ENCODE assay signal across 37 cellular contexts in genomic region chr1:114740331-114740730, GRCh38. TPM values are rescaled to one million over a fixed set of nuclear protein-coding genes. Genes with fewer than 3 reads are reported as not detected.
"Had no signal": no experiment of that assay in that cellular context is flagged by ENCODE, and none has a peak within 500 bp of the region (broad histone marks: within the 10 kb centered on the region; RNA-seq: fewer than 3 reads in every experiment).

No MANE protein-coding gene starts in this region.

- H3K27me3 Mint-ChIP-seq: activated CD4-positive, alpha-beta memory T cell treated with anti-CD3 and anti-CD28 coated beads for 36 hours; activated CD4-positive, alpha-beta T cell treated with anti-CD3 and anti-CD28 coated beads, Interleukin-2, amount 10 ng/mL, durations not matched to agents 24 days and 14 days; activated naive CD4-positive, alpha-beta T cell treated with anti-CD3 and anti-CD28 coated beads, Interleukin-2, amount 50 U/mL, for 24 hours; activated T-helper 17 cell treated with anti-CD3 and anti-CD28 coated beads, Interleukin-2, amount 50 U/mL, for 72 hours; brain; naive thymus-derived CD8-positive, alpha-beta T cell had no signal

- H3K4me3 ChIP-seq: ascending aorta, cardiac muscle cell, colonic mucosa, gastroesophageal sphincter, hepatocyte, pancreas, prostate gland, spleen, tibial nerve had no signal

- H3K27me3 ChIP-seq: ascending aorta, cardiac muscle cell, colonic mucosa, dorsolateral prefrontal cortex, gastroesophageal sphincter, hepatocyte, pancreas, spleen, tibial nerve had no signal

- H3K9me3 ChIP-seq: ascending aorta, colonic mucosa, gastroesophageal sphincter, pancreas, prostate gland, spleen, tibial nerve had no signal

- ATAC-seq: activated T-helper 17 cell treated with anti-CD3 and anti-CD28 coated beads, Interleukin-2, amount 50 U/mL, for 72 hours; gastroesophageal sphincter; left cardiac atrium; naive thymus-derived CD8-positive, alpha-beta T cell; pancreas had no signal

- H3K4me3 Mint-ChIP-seq: activated CD4-positive, alpha-beta memory T cell treated with anti-CD3 and anti-CD28 coated beads for 36 hours; activated CD4-positive, alpha-beta T cell treated with anti-CD3 and anti-CD28 coated beads, Interleukin-2, amount 10 ng/mL, durations not matched to agents 24 days and 14 days; activated naive CD4-positive, alpha-beta T cell treated with anti-CD3 and anti-CD28 coated beads, Interleukin-2, amount 50 U/mL, for 24 hours; brain; naive thymus-derived CD8-positive, alpha-beta T cell; neural crest cell; T-helper 1 cell treated with Interleukin-12 subunit alpha and Interleukin-12 subunit beta and Interleukin-4 antibody, amounts not matched to agents 30 μg/mL and 1 μg/mL, for 36 hours had no signal

- H3K27ac Mint-ChIP-seq: activated CD4-positive, alpha-beta memory T cell treated with anti-CD3 and anti-CD28 coated beads for 36 hours; activated CD4-positive, alpha-beta T cell treated with anti-CD3 and anti-CD28 coated beads, Interleukin-2, amount 10 ng/mL, durations not matched to agents 24 days and 14 days; activated naive CD4-positive, alpha-beta T cell treated with anti-CD3 and anti-CD28 coated beads, Interleukin-2, amount 50 U/mL, for 24 hours; brain; T-helper 1 cell treated with Interleukin-12 subunit alpha and Interleukin-12 subunit beta and Interleukin-4 antibody, amounts not matched to agents 30 μg/mL and 1 μg/mL, for 36 hours had no signal

- DNase-seq: activated CD4-positive, alpha-beta memory T cell treated with anti-CD3 and anti-CD28 coated beads for 36 hours; activated CD4-positive, alpha-beta T cell treated with anti-CD3 and anti-CD28 coated beads, Interleukin-2, amount 10 ng/mL, durations not matched to agents 24 days and 14 days; activated CD4-positive, CD25-positive, alpha-beta regulatory T cell treated with anti-CD3 and anti-CD28 coated beads, Interleukin-2, amount 50 U/mL, for 72 hours; activated CD8-positive, alpha-beta memory T cell treated with anti-CD3 and anti-CD28 coated beads, Interleukin-2, amount 50 U/mL, for 4 hours; activated gamma-delta T cell treated with Interleukin-2 at 50 U/mL for 16 hours; activated T-cell treated with anti-CD3 and anti-CD28 coated beads, Interleukin-2, amount 50 U/mL, for 1 hour; cerebellar nuclear complex; colonic mucosa; dorsolateral prefrontal cortex; effector memory CD4-positive, alpha-beta T cell; erythroblast; islet precursor cell; left cardiac atrium; mammary epithelial cell; naive thymus-derived CD8-positive, alpha-beta T cell; nucleus accumbens; pancreas; spleen; stimulated activated naive CD4-positive, alpha-beta T cell treated with Interleukin-2 at 50 U/mL for 16 hours; SW 1271; T1000; WERI-Rb-1 had no signal

- H3K36me3 ChIP-seq: prostate gland had no signal

- H3K27ac ChIP-seq: ascending aorta, cardiac muscle cell, colonic mucosa, dorsolateral prefrontal cortex, gastroesophageal sphincter, hepatocyte, pancreas, prostate gland, spleen, tibial nerve, WERI-Rb-1 had no signal

- H3K4me1 Mint-ChIP-seq: neural crest cell had no signal

- H3K4me1 ChIP-seq: ascending aorta, colonic mucosa, prostate gland had no signal

- H3K9me3 Mint-ChIP-seq: activated CD4-positive, alpha-beta memory T cell treated with anti-CD3 and anti-CD28 coated beads for 36 hours; activated CD4-positive, alpha-beta T cell treated with anti-CD3 and anti-CD28 coated beads, Interleukin-2, amount 10 ng/mL, durations not matched to agents 24 days and 14 days; activated naive CD4-positive, alpha-beta T cell treated with anti-CD3 and anti-CD28 coated beads, Interleukin-2, amount 50 U/mL, for 24 hours; activated T-helper 17 cell treated with anti-CD3 and anti-CD28 coated beads, Interleukin-2, amount 50 U/mL, for 72 hours; brain; naive thymus-derived CD8-positive, alpha-beta T cell; neural crest cell; T-helper 1 cell treated with Interleukin-12 subunit alpha and Interleukin-12 subunit beta and Interleukin-4 antibody, amounts not matched to agents 30 μg/mL and 1 μg/mL, for 36 hours had no signal

RNA-seq across cellular contexts. Expression of gene AMPD1, which starts 45.0 kb away (rescaled TPM):
- total RNA-seq: activated CD4-positive, alpha-beta memory T cell treated with anti-CD3 and anti-CD28 coated beads for 36 hours; activated CD4-positive, alpha-beta T cell treated with anti-CD3 and anti-CD28 coated beads, Interleukin-2, amount 10 ng/mL, durations not matched to agents 24 days and 14 days; activated CD8-positive, alpha-beta memory T cell treated with anti-CD3 and anti-CD28 coated beads for 36 hours; activated T-helper 17 cell treated with anti-CD3 and anti-CD28 coated beads, Interleukin-2, amount 50 U/mL, for 72 hours; ascending aorta; cardiac muscle cell; dorsolateral prefrontal cortex; gastroesophageal sphincter; hepatocyte; left cardiac atrium; liver; mammary epithelial cell; naive thymus-derived CD8-positive, alpha-beta T cell; neural crest cell; temporal lobe; tibial nerve had no signal
- polyA plus RNA-seq: cardiac muscle cell; hepatocyte; mammary epithelial cell; naive thymus-derived CD8-positive, alpha-beta T cell; pancreas; urinary bladder had no signal
